ENCODE assay signal across 28 cellular contexts in genomic region chr1:18479484-18479883, GRCh38. TPM values are rescaled to one million over a fixed set of nuclear protein-coding genes. Genes with fewer than 3 reads are reported as not detected.
DNase-seq lines count a peak whose midpoint lies in the region; ATAC-seq, FAIRE-seq and TF ChIP-seq lines count a peak whose summit lies in the region.
"Had no signal": no experiment of that assay in that cellular context is flagged by ENCODE, and none has a peak within 500 bp of the region (broad histone marks: within the 10 kb centered on the region; RNA-seq: fewer than 3 reads in every experiment).

No MANE protein-coding gene starts in this region.

- no peak for TF ChIP-seq RAD21 in K562 (CRISPR knock-in tag; conservative IDR thresholded peaks at IDR 0.05 in 1 of 2, IDR thresholded peaks at IDR 0.05 in 1 of 2)

- intact Hi-C loops in K562 (cut with micrococcal nuclease): no loop called here
- intact Hi-C loops in pancreas (cut with DNase I): no loop called here
- intact Hi-C loops in sigmoid colon (cut with DNase I): no loop called here

- H3K79me2 ChIP-seq in GM23248 (ENCODE audit: insufficient read depth) (no peaks in the 10 kb centered on the region), K562 (ENCODE audit: control insufficient read depth, insufficient read depth, low read length) (no peaks in the 10 kb centered on the region)

- FAIRE-seq in K562 (lab: Jason Lieb, UNC) (no peak), pancreas (lab: Jason Lieb, UNC) (no peak)
- FAIRE-seq: GM12878, HTR-8/SVneo had no signal

- TF ChIP-seq POLR2A in K562 (conservative IDR thresholded peaks at IDR 0.05): no peak
- no peak for TF ChIP-seq POLR2A in sigmoid colon (IDR thresholded peaks at IDR 0.05)

- ATAC-seq in K562: no peak
- ATAC-seq in pancreas: no peak
- ATAC-seq in GM18498 (IDR thresholded peaks at IDR 0.05; ENCODE audit: unreplicated experiment): no peak
- ATAC-seq: GM12878, SK-N-SH treated with all-trans-retinoic acid at 6 μM for 48 hours had no signal

- no peak for TF ChIP-seq EP300 in K562 (IDR thresholded peaks at IDR 0.05; ENCODE audit: low read length)
- no peak for TF ChIP-seq EP300 in sigmoid colon (IDR thresholded peaks at IDR 0.05)

- DNase-seq in Ammon's horn (ENCODE audit: low spot score) (peak; percentile 20), GM23248 (peak; percentile 3), K562 (ENCODE audit: extremely low read depth in 1 of 4, low spot score in 3 of 4) (no peak), pancreas (no peak), amniotic stem cell (lab: John Stamatoyannopoulos, UW) (no peak), sigmoid colon (no peak)
- no peak for DNase-seq in activated CD4-positive, alpha-beta T cell treated with anti-CD3 and anti-CD28 coated beads, Interleukin-2, amount 50 U/mL, for 48 hours
- DNase-seq: activated naive CD4-positive, alpha-beta T cell treated with Interleukin-2 at 50 U/mL for 16 hours; activated T-cell treated with anti-CD3 and anti-CD28 coated beads, Interleukin-2, amount 50 U/mL, for 1 hour; aorta; DMS53; heart right ventricle; HFFc6; immature natural killer cell; left ventricle myocardium inferior; NCI-H1048; NCI-H187 treated with DMSO at 0.1 percent for 48 hours; NCI-H226; NCI-H748 treated with DMSO at 0.1 percent for 48 hours had no signal

- H3K4me3 ChIP-seq in GM23248 (no peak overlapping the region), K562 (no peak overlapping the region), pancreas (no peak overlapping the region), sigmoid colon (no peak overlapping the region)
- H3K4me3 ChIP-seq: dorsolateral prefrontal cortex, GM12878, heart right ventricle, left ventricle myocardium inferior had no signal

- no peaks in the 10 kb centered on the region for H3K4me1 ChIP-seq in GM23248 (ENCODE audit: insufficient read depth)
- peaks cover 6 to 18% of the 10 kb centered on the region in 2 experiments; a peak in 3 of 5 replicates for H3K4me1 ChIP-seq in K562 (replicated peaks in 1 of 2; ENCODE audit: control insufficient read depth in 2 of 2, insufficient read depth in 2 of 2, low read length in 2 of 2)
- peaks cover 10 to 23% (median 18%) of the 10 kb centered on the region in 3 donors for H3K4me1 ChIP-seq in pancreas
- peaks cover 0 to 13% (median 9%) of the 10 kb centered on the region in 4 donors for H3K4me1 ChIP-seq in sigmoid colon

- BruUV-seq in K562 (replicated peaks; lab: Mats Ljungman, UMichigan): no TSS peak

- H3K4me2 ChIP-seq in GM23248 (ENCODE audit: unreplicated experiment) (no peak overlapping the region), K562 (ENCODE audit: insufficient read depth, low read length) (no peak overlapping the region)

- 20 to 21% methylated on average over 8 of the region's 8 CpGs for WGBS in GM23248 (ENCODE audit: low coverage in 1 of 2, low lambda C conversion rate in 2 of 2, missing lambda C conversion rate in 2 of 2), 2 experiments
- WGBS in K562 (ENCODE audit: insufficient coverage, low coverage, missing lambda C conversion rate): 3% methylated on average over 8 of the region's 8 CpGs
- WGBS in pancreas, 2 donors: 79 to 81% methylated on average over 8 of the region's 8 CpGs
- WGBS in sigmoid colon, 2 donors: 81 to 83% methylated on average over 8 of the region's 8 CpGs

- no peak overlapping the region for H3K27ac ChIP-seq in GM23248
- H3K27ac ChIP-seq in K562 (ENCODE audit: extremely low read depth, low read depth, low read length): no peak overlapping the region
- peak overlapping the region; percentile 39 to 82 (median 76) for H3K27ac ChIP-seq in pancreas
- H3K27ac ChIP-seq in sigmoid colon: no peak overlapping the region
- H3K27ac ChIP-seq: dorsolateral prefrontal cortex, heart right ventricle, left ventricle myocardium inferior had no signal

- H3K36me3 ChIP-seq in GM23248 (ENCODE audit: low read depth) (no peaks in the 10 kb centered on the region), K562 (ENCODE audit: control insufficient read depth, insufficient read depth, low read length) (no peaks in the 10 kb centered on the region), pancreas (no peaks in the 10 kb centered on the region), sigmoid colon (no peaks in the 10 kb centered on the region)
- H3K36me3 ChIP-seq: heart right ventricle, left ventricle myocardium inferior had no signal

- no peaks in the 10 kb centered on the region for H3K9me3 ChIP-seq in GM23248 (ENCODE audit: low read depth)
- no peaks in the 10 kb centered on the region for H3K9me3 ChIP-seq in K562 (replicated peaks; ENCODE audit: control insufficient read depth, insufficient read depth, low read depth, low read length)
- H3K9me3 ChIP-seq in pancreas: no peaks in the 10 kb centered on the region
- no peaks in the 10 kb centered on the region for H3K9me3 ChIP-seq in sigmoid colon
- H3K9me3 ChIP-seq: heart right ventricle, left ventricle myocardium inferior had no signal

- TF ChIP-seq CTCF in K562 (IDR thresholded peaks at IDR 0.05 in 2 of 3, conservative IDR thresholded peaks at IDR 0.05 in 1 of 3; ENCODE audit: insufficient read depth in 2 of 3, low read depth in 1 of 3, low read length in 3 of 3) (no peak), pancreas (IDR thresholded peaks at IDR 0.05) (no peak), sigmoid colon (IDR thresholded peaks at IDR 0.05) (no peak)

- H4K20me1 ChIP-seq in GM23248 (ENCODE audit: insufficient read depth) (no peaks in the 10 kb centered on the region), K562 (replicated peaks; ENCODE audit: control insufficient read depth, insufficient read depth, low read length) (peaks cover 9% of the 10 kb centered on the region)

- H3F3A ChIP-seq in GM23248 (ENCODE audit: insufficient read depth): no peaks in the 10 kb centered on the region

- no peak overlapping the region for H2AFZ ChIP-seq in GM23248
- no peak overlapping the region for H2AFZ ChIP-seq in K562 (ENCODE audit: low read depth, low read length)

- POLR2A ChIA-PET in K562 (lab: Yijun Ruan, JAX): interaction anchor here (0.8 to 1.5 kb wide), 2 partner anchors 9 to 16 kb away, joined by 3 to 4 read pairs; no protein-coding TSS in a partner anchor

- in situ Hi-C loops in GM23248 (cut with MboI) (no loop called here), K562 (cut with MboI) (no loop called here)

- H3K27me3 ChIP-seq in GM23248 (replicated peaks; ENCODE audit: insufficient read depth) (no peaks in the 10 kb centered on the region), K562 (ENCODE audit: control insufficient read depth in 2 of 2, insufficient read depth in 2 of 2, low read length in 2 of 2) (peaks cover 14 to 65% of the 10 kb centered on the region in 2 experiments; a peak in 4 of 5 replicates), pancreas (no peaks in the 10 kb centered on the region), sigmoid colon (peaks cover 0 to 21% (median 0%) of the 10 kb centered on the region in 3 donors)

- no peaks in the 10 kb centered on the region for H3K9me2 ChIP-seq in GM23248 (ENCODE audit: insufficient read depth)

- H3K9ac ChIP-seq in GM23248 (no peak overlapping the region), K562 (ENCODE audit: insufficient read depth in 1 of 2, low read depth in 2 of 2, low read length in 2 of 2) (no peak overlapping the region)

- CTCF ChIA-PET in K562 (lab: Yijun Ruan, JAX; ENCODE audit: low intra/inter-chr PET ratio): no interaction called here

- H3K9me1 ChIP-seq in K562 (ENCODE audit: control insufficient read depth, insufficient read depth, low read length): no peaks in the 10 kb centered on the region

TF ChIP-seq in K562, 482 proteins besides CTCF, POLR2A, EP300 and RAD21 (continues in another document):
- 0 out of 2 replicates have a peak, but pooled peaks have one; percentile 44 for TF ChIP-seq DIDO1 (tag; IDR thresholded peaks at IDR 0.05; ENCODE audit: low read depth)
- no peak for TF ChIP-seq RNF2 (IDR thresholded peaks at IDR 0.05)
- TF ChIP-seq MED1 (CRISPR knock-in tag; IDR thresholded peaks at IDR 0.05; ENCODE audit: borderline replicate concordance): no peak

RNA-seq across cellular contexts. Expression of gene KLHDC7A, which starts 1.2 kb away (rescaled TPM):
- not detected in 2 replicates for total RNA-seq in GM23248 (2014; rRNA removed; shearing (Covaris generic))
- polyA plus RNA-seq in GM23248 (2016; fragmentation: Nextera tagmentation; extraction: Ambion mirVana) (not detected in 2 replicates), K562 (2011; rRNA removed) (not detected in 2 replicates), K562 (2014; fragmentation: Illumina TruSeq; extraction: Trizol) (0.01 TPM in 1 of 2 replicates, not detected in the other), K562 (2014; fragmentation: Nextera tagmentation; extraction: Ambion mirVana) (not detected), K562 (2014; rRNA removed) (0.01 TPM in 1 of 2 replicates, not detected in the other), pancreas (1 to 10 TPM; 1.9 to 3.0 TPM), sigmoid colon (under 1 TPM in 2 of 3 donors, not detected in 1; 0.35 to 0.60 TPM)
- not detected in 2 replicates for total RNA-seq in K562 (2011; cell fraction: chromatin; rRNA removed; ENCODE audit: low replicate concordance)
- total RNA-seq in K562 (2011; cell fraction: nucleolus; rRNA removed): not detected in 2 replicates
- total RNA-seq in K562 (2011; cell fraction: nucleoplasm; rRNA removed): not detected in 2 replicates
- total RNA-seq in K562 (2014; rRNA removed) (0.04 TPM in 1 of 2 replicates, not detected in the other), K562 (2014; rRNA removed; fragmentation: Illumina TruSeq; extraction: Trizol) (not detected in 2 replicates), K562 (2015; rRNA removed; fragmentation: Illumina TruSeq; extraction: Trizol) (0.04 TPM in 1 of 2 replicates, not detected in the other), K562 (2021) (0.02 TPM in 1 of 2 replicates, not detected in the other), pancreas (1 to 10 TPM; 2.6 to 3.7 (median 3.3) TPM), sigmoid colon (under 1 TPM in 1 of 4 donors, not detected in 3; under 0.01 TPM)
- not detected in 2 replicates for polyA plus RNA-seq in K562 (2011; cell fraction: cytosol; rRNA removed)
- not detected in 2 replicates for polyA plus RNA-seq in K562 (2011; cell fraction: nucleus; rRNA removed)
- polyA plus RNA-seq in K562 (2012): 0.08 and 0.16 TPM in 2 replicates
- polyA minus RNA-seq in K562 (2011; rRNA and poly(A)+ RNA removed): not detected in 2 replicates
- polyA minus RNA-seq in K562 (2011; cell fraction: cytosol; rRNA and poly(A)+ RNA removed): not detected in 2 replicates
- polyA minus RNA-seq in K562 (2011; cell fraction: nucleus; rRNA and poly(A)+ RNA removed): not detected in 2 replicates
- total RNA-seq: aorta, GM12878, HFFc6, left ventricle myocardium inferior, mononuclear cell, neural crest cell, posterior vena cava, temporal lobe had no signal
- polyA plus RNA-seq: aorta, GM12878, heart right ventricle, immature natural killer cell had no signal

Comparison
In these comparisons a context has a peak if more than half of its experiments do, and no peak if none do; other contexts are left out.
1. DNase-seq: peak in Ammon's horn (single experiment) and GM23248 (single experiment); none in K562 (0 of 4), pancreas (0 of 6), activated CD4-positive, alpha-beta T cell treated with anti-CD3 and anti-CD28 coated beads, Interleukin-2, amount 50 U/mL, for 48 hours (0 of 2), amniotic stem cell (single experiment) and sigmoid colon (single experiment).
2. H3K27ac ChIP-seq: peak in pancreas (4 of 4); none in GM23248 (single experiment), K562 (single experiment) and sigmoid colon (0 of 4).